Comparison of ENCODE assay signal across 8 cellular contexts in genomic region chr12:119803391-119803791, GRCh38.
A peak's percentile ranks its signal among the peaks of the same experiment; 100 is the strongest.
DNase-seq lines count a peak whose midpoint lies in the region; ATAC-seq, FAIRE-seq and TF ChIP-seq lines count a peak whose summit lies in the region.

No MANE protein-coding gene starts in this region.

- ATAC-seq in GM18861 (IDR thresholded peaks at IDR 0.05; ENCODE audit: unreplicated experiment): no peak

- H3K27me3 ChIP-seq in ectodermal cell (ENCODE audit: control insufficient read depth, insufficient read depth, low read length, poor library complexity, severe bottlenecking) (no peaks in the 10 kb centered on the region), skeletal muscle tissue (ENCODE audit: control insufficient read depth in 3 of 3, insufficient read depth in 3 of 3, low read length in 3 of 3) (no peaks in the 10 kb centered on the region)

- H3K36me3 ChIP-seq in ectodermal cell (ENCODE audit: control insufficient read depth, insufficient read depth, low read length) (peaks cover 3% of the 10 kb centered on the region), kidney (ENCODE audit: control insufficient read depth in 1 of 2, insufficient read depth in 2 of 2, low read length in 2 of 2) (no peaks in the 10 kb centered on the region), skeletal muscle tissue (ENCODE audit: control insufficient read depth in 3 of 3, insufficient read depth in 3 of 3, low read length in 3 of 3) (no peaks in the 10 kb centered on the region)

- peak overlapping the region; percentile 81 for H3K4me3 Mint-ChIP-seq in HFFc6

- H3K9me3 ChIP-seq in ectodermal cell (ENCODE audit: control insufficient read depth, low read length): no peaks in the 10 kb centered on the region
- H3K9me3 ChIP-seq in kidney (ENCODE audit: control insufficient read depth in 1 of 2, low read length in 2 of 2): no peaks in the 10 kb centered on the region
- H3K9me3 ChIP-seq in skeletal muscle tissue (ENCODE audit: control insufficient read depth in 3 of 3, low read length in 3 of 3): no peaks in the 10 kb centered on the region

- 1 to 2% methylated on average over 16 of the region's 16 CpGs for WGBS in ectodermal cell, 2 experiments

- H3K4me3 ChIP-seq in ectodermal cell (ENCODE audit: insufficient read depth, low read depth, low read length) (peak overlapping the region; percentile 13), kidney (ENCODE audit: low read length in 2 of 2) (peak overlapping the region; percentile 28 to 64), skeletal muscle tissue (ENCODE audit: low read length in 3 of 3) (peak overlapping the region; percentile 55 to 70 (median 65))

- peaks cover 47% of the 10 kb centered on the region for H3K4me1 Mint-ChIP-seq in HFFc6 (ENCODE audit: low read depth)

- DNase-seq in HFFc6 (peak; percentile 40), kidney (no peak), hepatic stellate cell (ENCODE audit: low spot score) (no peak), NAMALWA (ENCODE audit: low spot score) (no peak)
- DNase-seq in activated naive CD4-positive, alpha-beta T cell treated with anti-CD3 and anti-CD28 coated beads, Interleukin-2, amount 50 U/mL, for 16 hours: no peak

- no peak for TF ChIP-seq CTCF in HFFc6 (IDR thresholded peaks at IDR 0.05)
- no peak for TF ChIP-seq CTCF in kidney (IDR thresholded peaks at IDR 0.05; ENCODE audit: borderline replicate concordance, extremely low read depth, insufficient read depth)

- peaks cover 6% of the 10 kb centered on the region; the same call in 1 of the 2 replicates for H3K9me3 Mint-ChIP-seq in HFFc6

- H3K27me3 Mint-ChIP-seq in HFFc6 (ENCODE audit: insufficient read depth): no peaks in the 10 kb centered on the region; the same call in 1 of the 2 replicates

- FAIRE-seq in kidney (lab: Jason Lieb, UNC): no peak

- peaks cover 7% of the 10 kb centered on the region for H3K36me3 Mint-ChIP-seq in HFFc6 (ENCODE audit: low read depth)

- H3K4me1 ChIP-seq in ectodermal cell (ENCODE audit: control insufficient read depth, insufficient read depth, low read length): peaks cover 16% of the 10 kb centered on the region
- H3K4me1 ChIP-seq in kidney (ENCODE audit: control insufficient read depth in 1 of 2, insufficient read depth in 1 of 2, low read depth in 1 of 2, low read length in 2 of 2): peaks cover 4 to 7% of the 10 kb centered on the region in 2 donors
- H3K4me1 ChIP-seq in skeletal muscle tissue (ENCODE audit: control insufficient read depth in 3 of 3, insufficient read depth in 3 of 3, low read length in 3 of 3): peaks cover 14 to 17% (median 15%) of the 10 kb centered on the region in 3 donors

- intact Hi-C loops in kidney (cut with DNase I): no loop called here

- H3K27ac Mint-ChIP-seq in HFFc6: peak overlapping the region; percentile 70

- H3K9ac ChIP-seq in kidney (ENCODE audit: low read length in 2 of 2) (peak overlapping the region in 1 of 2 donors; percentile 62), skeletal muscle tissue (ENCODE audit: low read depth in 1 of 3, low read length in 3 of 3) (peak overlapping the region in 2 of 3 donors; percentile 11 to 55)

- peak overlapping the region; percentile 56 for H3K27ac ChIP-seq in ectodermal cell (ENCODE audit: insufficient read depth, low read depth, low read length, poor library complexity, severe bottlenecking)
- peak overlapping the region in 1 of 2 donors; percentile 4 for H3K27ac ChIP-seq in kidney (ENCODE audit: low read depth in 2 of 2, low read length in 2 of 2)
- H3K27ac ChIP-seq in skeletal muscle tissue (ENCODE audit: low read depth, low read length): no peak overlapping the region

Comparison
In these comparisons a context has a peak if more than half of its experiments do, and no peak if none do; other contexts are left out.
1. H3K4me3 ChIP-seq: peak in every context shown above with its lines; median percentile 65 in skeletal muscle tissue; 46 in kidney; 13 in ectodermal cell.